Comparison of ENCODE assay signal across 1 cellular context in the genomic region with DNA sequence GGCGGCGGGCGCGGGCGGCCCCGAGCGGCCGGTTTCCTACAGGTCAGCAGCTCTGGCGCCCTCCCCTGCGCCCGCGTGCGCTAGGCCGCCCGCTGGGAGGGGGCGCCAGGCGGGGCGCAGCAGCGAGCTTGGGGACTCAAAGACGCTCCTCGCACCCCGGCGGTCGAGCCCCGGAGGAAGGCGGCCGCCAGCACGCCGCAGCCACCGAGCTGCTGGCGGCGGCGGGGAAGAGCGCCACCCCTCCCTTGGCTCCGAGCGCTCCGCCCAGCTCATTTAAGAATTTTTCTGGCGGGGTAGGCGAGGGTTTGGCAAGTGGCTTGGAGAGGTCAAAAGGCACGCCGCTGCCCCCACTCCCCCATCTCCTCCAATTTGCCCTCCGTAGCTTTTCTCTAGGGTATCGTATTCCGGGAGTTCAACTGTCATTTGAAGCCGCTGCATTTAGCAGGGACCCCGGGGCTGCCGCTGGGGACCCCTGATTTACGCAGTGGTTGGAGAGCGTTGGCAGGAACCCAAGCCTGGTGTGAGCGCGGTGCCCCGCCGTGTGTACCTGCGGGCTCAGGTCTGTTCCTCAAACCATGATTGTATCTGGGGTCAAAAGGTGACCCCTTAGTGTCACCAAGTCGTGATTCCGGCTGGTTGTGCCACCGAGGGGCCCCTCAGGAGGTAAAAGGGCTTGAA.
TF ChIP-seq lines count a peak whose summit lies in the region.

No MANE protein-coding gene starts in this region.

TF ChIP-seq in HepG2, 621 proteins besides CTCF, POLR2A, EP300 and RAD21 (continued from another document and continues in another):
- TF ChIP-seq, protein P1, sequence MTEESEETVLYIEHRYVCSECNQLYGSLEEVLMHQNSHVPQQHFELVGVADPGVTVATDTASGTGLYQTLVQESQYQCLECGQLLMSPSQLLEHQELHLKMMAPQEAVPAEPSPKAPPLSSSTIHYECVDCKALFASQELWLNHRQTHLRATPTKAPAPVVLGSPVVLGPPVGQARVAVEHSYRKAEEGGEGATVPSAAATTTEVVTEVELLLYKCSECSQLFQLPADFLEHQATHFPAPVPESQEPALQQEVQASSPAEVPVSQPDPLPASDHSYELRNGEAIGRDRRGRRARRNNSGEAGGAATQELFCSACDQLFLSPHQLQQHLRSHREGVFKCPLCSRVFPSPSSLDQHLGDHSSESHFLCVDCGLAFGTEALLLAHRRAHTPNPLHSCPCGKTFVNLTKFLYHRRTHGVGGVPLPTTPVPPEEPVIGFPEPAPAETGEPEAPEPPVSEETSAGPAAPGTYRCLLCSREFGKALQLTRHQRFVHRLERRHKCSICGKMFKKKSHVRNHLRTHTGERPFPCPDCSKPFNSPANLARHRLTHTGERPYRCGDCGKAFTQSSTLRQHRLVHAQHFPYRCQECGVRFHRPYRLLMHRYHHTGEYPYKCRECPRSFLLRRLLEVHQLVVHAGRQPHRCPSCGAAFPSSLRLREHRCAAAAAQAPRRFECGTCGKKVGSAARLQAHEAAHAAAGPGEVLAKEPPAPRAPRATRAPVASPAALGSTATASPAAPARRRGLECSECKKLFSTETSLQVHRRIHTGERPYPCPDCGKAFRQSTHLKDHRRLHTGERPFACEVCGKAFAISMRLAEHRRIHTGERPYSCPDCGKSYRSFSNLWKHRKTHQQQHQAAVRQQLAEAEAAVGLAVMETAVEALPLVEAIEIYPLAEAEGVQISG (CRISPR knock-in tag; IDR thresholded peaks at IDR 0.05), result peak; percentile 95
- TF ChIP-seq ZNF780A (CRISPR knock-in tag; IDR thresholded peaks at IDR 0.05) (peak; percentile 65; the same call in 1 of the 2 replicates), ZNF101 (CRISPR knock-in tag; IDR thresholded peaks at IDR 0.05; ENCODE audit: borderline replicate concordance, low read depth) (no peak), ZNF343 (CRISPR knock-in tag; IDR thresholded peaks at IDR 0.05) (peak; percentile 68; the same call in 1 of the 2 replicates), ZNF20 (CRISPR knock-in tag; IDR thresholded peaks at IDR 0.05) (0 out of 2 replicates have a peak, but pooled peaks have one; percentile 52), CBFB (CRISPR knock-in tag; IDR thresholded peaks at IDR 0.05) (no peak; the same call in 1 of the 2 replicates), HNRNPK (IDR thresholded peaks at IDR 0.05; ENCODE audit: low read depth, low read length, poor library complexity, severe bottlenecking) (peak; percentile 84), HDAC6 (IDR thresholded peaks at IDR 0.05; ENCODE audit: low read depth, low read length) (peak; percentile 57; the same call in 1 of the 2 replicates), ATF7 (IDR thresholded peaks at IDR 0.05) (no peak), ATF7 (CRISPR knock-in tag; IDR thresholded peaks at IDR 0.05) (no peak), ZSCAN25 (CRISPR knock-in tag; IDR thresholded peaks at IDR 0.05) (peak; percentile 89; the same call in 1 of the 2 replicates), KDM6A (CRISPR knock-in tag; IDR thresholded peaks at IDR 0.05; ENCODE audit: low read depth) (no peak), KDM2A (CRISPR knock-in tag; IDR thresholded peaks at IDR 0.05; ENCODE audit: borderline replicate concordance, low read depth) (peak; percentile 69), DR1 (CRISPR knock-in tag; IDR thresholded peaks at IDR 0.05) (no peak), SP5 (CRISPR knock-in tag; IDR thresholded peaks at IDR 0.05; ENCODE audit: borderline replicate concordance, low read depth) (no peak), AFF4 (CRISPR knock-in tag; IDR thresholded peaks at IDR 0.05) (no peak), AHR (CRISPR knock-in tag; IDR thresholded peaks at IDR 0.05) (no peak), KLF12 (CRISPR knock-in tag; IDR thresholded peaks at IDR 0.05; ENCODE audit: borderline replicate concordance) (peak; percentile 87), ZSCAN12 (CRISPR knock-in tag; IDR thresholded peaks at IDR 0.05) (0 out of 2 replicates have a peak, but pooled peaks have one; percentile 33), MLXIP (CRISPR knock-in tag; IDR thresholded peaks at IDR 0.05; ENCODE audit: borderline replicate concordance) (peak; percentile 76; the same call in 1 of the 2 replicates), ZNF180 (CRISPR knock-in tag; IDR thresholded peaks at IDR 0.05; ENCODE audit: borderline replicate concordance, low read depth) (0 out of 2 replicates have a peak, but pooled peaks have one; percentile 58), ZNF883 (CRISPR knock-in tag; IDR thresholded peaks at IDR 0.05; ENCODE audit: not compliant biosample characterization) (peak; percentile 63), THAP11 (CRISPR knock-in tag; IDR thresholded peaks at IDR 0.05) (peak; percentile 62; the same call in 1 of the 2 replicates), MAFG (CRISPR knock-in tag; IDR thresholded peaks at IDR 0.05) (0 out of 2 replicates have a peak, but pooled peaks have one; percentile 22), TMF1 (CRISPR knock-in tag; IDR thresholded peaks at IDR 0.05; ENCODE audit: low read depth) (peak; percentile 50), MAZ (IDR thresholded peaks at IDR 0.05; ENCODE audit: borderline replicate concordance, low read depth, low read length) (peak; percentile 19; the same call in 1 of the 2 replicates), MAZ (CRISPR knock-in tag; IDR thresholded peaks at IDR 0.05; ENCODE audit: low read depth) (peak; percentile 97; the same call in 1 of the 2 replicates), PATZ1 (CRISPR knock-in tag; IDR thresholded peaks at IDR 0.05) (peak; percentile 87), YY1 (IDR thresholded peaks at IDR 0.05; ENCODE audit: insufficient read depth, insufficient replicate concordance, low read depth, low read length) (peak; percentile 73), ZNF446 (CRISPR knock-in tag; IDR thresholded peaks at IDR 0.05) (peak; percentile 74; the same call in 1 of the 2 replicates), TEF (CRISPR knock-in tag; IDR thresholded peaks at IDR 0.05) (no peak), SPEN (CRISPR knock-in tag; IDR thresholded peaks at IDR 0.05; ENCODE audit: low read depth) (0 out of 2 replicates have a peak, but pooled peaks have one; percentile 70), ZNF546 (CRISPR knock-in tag; conservative IDR thresholded peaks at IDR 0.05) (0 out of 2 replicates have a peak, but pooled peaks have one; percentile 2), ZFP1 (CRISPR knock-in tag; IDR thresholded peaks at IDR 0.05) (no peak), NCOA1 (CRISPR knock-in tag; IDR thresholded peaks at IDR 0.05) (peak; percentile 55; the same call in 1 of the 2 replicates)
- TF ChIP-seq, protein P2, sequence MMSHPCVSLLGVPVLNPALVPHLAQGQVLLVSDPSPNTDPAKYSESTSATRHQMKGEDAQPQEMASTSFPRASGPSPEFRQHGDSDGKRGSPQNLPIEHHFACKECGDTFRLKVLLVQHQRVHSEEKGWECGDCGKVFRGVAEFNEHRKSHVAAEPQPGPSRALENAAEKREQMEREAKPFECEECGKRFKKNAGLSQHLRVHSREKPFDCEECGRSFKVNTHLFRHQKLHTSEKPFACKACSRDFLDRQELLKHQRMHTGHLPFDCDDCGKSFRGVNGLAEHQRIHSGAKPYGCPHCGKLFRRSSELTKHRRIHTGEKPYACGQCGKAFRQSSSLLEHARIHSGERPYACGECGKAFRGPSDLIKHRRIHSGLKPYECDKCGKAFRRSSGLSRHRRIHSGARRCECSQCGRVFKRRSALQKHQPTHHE (CRISPR knock-in tag; IDR thresholded peaks at IDR 0.05; ENCODE audit: borderline replicate concordance), result no peak
- TF ChIP-seq, protein P3, sequence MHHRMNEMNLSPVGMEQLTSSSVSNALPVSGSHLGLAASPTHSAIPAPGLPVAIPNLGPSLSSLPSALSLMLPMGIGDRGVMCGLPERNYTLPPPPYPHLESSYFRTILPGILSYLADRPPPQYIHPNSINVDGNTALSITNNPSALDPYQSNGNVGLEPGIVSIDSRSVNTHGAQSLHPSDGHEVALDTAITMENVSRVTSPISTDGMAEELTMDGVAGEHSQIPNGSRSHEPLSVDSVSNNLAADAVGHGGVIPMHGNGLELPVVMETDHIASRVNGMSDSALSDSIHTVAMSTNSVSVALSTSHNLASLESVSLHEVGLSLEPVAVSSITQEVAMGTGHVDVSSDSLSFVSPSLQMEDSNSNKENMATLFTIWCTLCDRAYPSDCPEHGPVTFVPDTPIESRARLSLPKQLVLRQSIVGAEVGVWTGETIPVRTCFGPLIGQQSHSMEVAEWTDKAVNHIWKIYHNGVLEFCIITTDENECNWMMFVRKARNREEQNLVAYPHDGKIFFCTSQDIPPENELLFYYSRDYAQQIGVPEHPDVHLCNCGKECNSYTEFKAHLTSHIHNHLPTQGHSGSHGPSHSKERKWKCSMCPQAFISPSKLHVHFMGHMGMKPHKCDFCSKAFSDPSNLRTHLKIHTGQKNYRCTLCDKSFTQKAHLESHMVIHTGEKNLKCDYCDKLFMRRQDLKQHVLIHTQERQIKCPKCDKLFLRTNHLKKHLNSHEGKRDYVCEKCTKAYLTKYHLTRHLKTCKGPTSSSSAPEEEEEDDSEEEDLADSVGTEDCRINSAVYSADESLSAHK (CRISPR knock-in tag; IDR thresholded peaks at IDR 0.05; ENCODE audit: borderline replicate concordance), result no peak
- TF ChIP-seq, protein P4, sequence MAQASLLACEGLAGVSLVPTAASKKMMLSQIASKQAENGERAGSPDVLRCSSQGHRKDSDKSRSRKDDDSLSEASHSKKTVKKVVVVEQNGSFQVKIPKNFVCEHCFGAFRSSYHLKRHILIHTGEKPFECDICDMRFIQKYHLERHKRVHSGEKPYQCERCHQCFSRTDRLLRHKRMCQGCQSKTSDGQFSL (CRISPR knock-in tag; IDR thresholded peaks at IDR 0.05), result peak; percentile 66; the same call in 1 of the 2 replicates
- TF ChIP-seq, protein P5, sequence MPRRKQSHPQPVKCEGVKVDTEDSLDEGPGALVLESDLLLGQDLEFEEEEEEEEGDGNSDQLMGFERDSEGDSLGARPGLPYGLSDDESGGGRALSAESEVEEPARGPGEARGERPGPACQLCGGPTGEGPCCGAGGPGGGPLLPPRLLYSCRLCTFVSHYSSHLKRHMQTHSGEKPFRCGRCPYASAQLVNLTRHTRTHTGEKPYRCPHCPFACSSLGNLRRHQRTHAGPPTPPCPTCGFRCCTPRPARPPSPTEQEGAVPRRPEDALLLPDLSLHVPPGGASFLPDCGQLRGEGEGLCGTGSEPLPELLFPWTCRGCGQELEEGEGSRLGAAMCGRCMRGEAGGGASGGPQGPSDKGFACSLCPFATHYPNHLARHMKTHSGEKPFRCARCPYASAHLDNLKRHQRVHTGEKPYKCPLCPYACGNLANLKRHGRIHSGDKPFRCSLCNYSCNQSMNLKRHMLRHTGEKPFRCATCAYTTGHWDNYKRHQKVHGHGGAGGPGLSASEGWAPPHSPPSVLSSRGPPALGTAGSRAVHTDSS (CRISPR knock-in tag; conservative IDR thresholded peaks at IDR 0.05), result no peak
